4 cellular contexts compared by ENCODE assay signal in the genomic region with DNA sequence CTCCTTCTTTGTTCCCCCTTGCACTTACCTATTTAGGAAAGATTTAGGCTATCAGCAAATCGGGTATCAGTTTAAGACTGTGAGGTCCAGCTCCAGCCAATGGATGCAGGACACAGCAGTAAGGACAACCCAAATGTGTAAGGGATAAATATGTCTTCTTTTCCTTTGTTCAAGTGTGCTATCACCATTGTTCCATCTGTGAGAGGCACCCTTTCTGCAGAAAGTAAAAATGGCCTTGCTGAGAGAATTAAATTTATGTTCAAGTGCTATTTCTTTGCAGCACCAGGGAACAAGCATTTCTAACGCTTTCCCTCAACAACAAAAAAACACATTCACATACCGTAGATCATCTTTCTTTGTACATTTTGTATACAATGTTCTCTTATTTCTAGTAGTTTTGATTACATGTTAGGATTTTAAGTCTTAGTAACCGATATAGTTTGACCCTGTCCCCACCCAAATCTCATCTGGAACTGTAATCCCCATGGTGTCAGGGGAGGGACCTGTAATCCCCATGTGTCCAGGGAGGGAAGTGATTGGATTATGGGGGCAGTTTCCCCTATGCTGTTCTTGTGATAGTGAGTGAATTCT. TPM values are rescaled to one million over a fixed set of nuclear protein-coding genes. Genes with fewer than 3 reads are reported as not detected.
"Had no signal": no experiment of that assay in that cellular context is flagged by ENCODE, and none has a peak within 500 bp of the region (broad histone marks: within the 10 kb centered on the region; RNA-seq: fewer than 3 reads in every experiment).

No MANE protein-coding gene starts in this region.

RNA-seq across cellular contexts. Expression of a gene that starts 49.3 kb away (rescaled TPM):
- total RNA-seq: H9, HT-29, IMR-90 had no signal
- polyA plus RNA-seq: GM23338, IMR-90 had no signal
